ENCODE assay signal across 9 cellular contexts in genomic region chr7:7642081-7642480, GRCh38. TPM values are rescaled to one million over a fixed set of nuclear protein-coding genes. Genes with fewer than 3 reads are reported as not detected.
DNase-seq lines count a peak whose midpoint lies in the region; ATAC-seq and TF ChIP-seq lines count a peak whose summit lies in the region.
"Had no signal": no experiment of that assay in that cellular context is flagged by ENCODE, and none has a peak within 500 bp of the region (broad histone marks: within the 10 kb centered on the region; RNA-seq: fewer than 3 reads in every experiment).

No MANE protein-coding gene starts in this region.

- no peaks in the 10 kb centered on the region for H3F3A ChIP-seq in MM.1S (ENCODE audit: insufficient read depth, low read length)

- H3K4me3 ChIP-seq in iPS-18a (ENCODE audit: low read length) (peak overlapping the region; percentile 88), transverse colon (peak overlapping the region in 2 of 4 donors; percentile 71 to 74), MM.1S (ENCODE audit: low read length) (no peak overlapping the region)

- H3K9ac ChIP-seq in iPS-18a (ENCODE audit: low read length) (peak overlapping the region; percentile 83), MM.1S (ENCODE audit: low read length) (no peak overlapping the region)

- CTCF ChIA-PET in activated naive CD4-positive, alpha-beta T cell treated with anti-CD3 and anti-CD28 coated beads for 36 hours (lab: Charles Lee): interaction anchor here (0.6 to 1.7 kb wide), 4 partner anchors 10 to 1114 kb away, joined by 3 to 5 read pairs (median 4); no protein-coding TSS in a partner anchor
- CTCF ChIA-PET in WTC11 (lab: Charles Lee): interaction anchor here (0.5 to 1.0 kb wide), 2 partner anchors 10 to 238 kb away, joined by 3 read pairs; no protein-coding TSS in a partner anchor

- peak; percentile 70 for TF ChIP-seq POLR2A in transverse colon (IDR thresholded peaks at IDR 0.05)

- no peaks in the 10 kb centered on the region for H3K9me2 ChIP-seq in MM.1S (replicated peaks; ENCODE audit: insufficient read depth, low read length)

- no peak for TF ChIP-seq EP300 in transverse colon (IDR thresholded peaks at IDR 0.05; ENCODE audit: low read depth)

- H3K9me3 ChIP-seq in iPS-18a (ENCODE audit: control insufficient read depth, low read depth, low read length) (no peaks in the 10 kb centered on the region), transverse colon (no peaks in the 10 kb centered on the region), MM.1S (replicated peaks; ENCODE audit: insufficient read depth, low read length) (no peaks in the 10 kb centered on the region)
- H3K9me3 ChIP-seq: thoracic aorta had no signal

- H3K4me1 ChIP-seq in iPS-18a (ENCODE audit: control insufficient read depth, low read depth, low read length) (peaks cover 14% of the 10 kb centered on the region), transverse colon (peaks cover 3 to 26% (median 16%) of the 10 kb centered on the region in 4 donors), MM.1S (ENCODE audit: low read length) (peaks cover 10% of the 10 kb centered on the region; the same call in 1 of the 2 replicates)

- H3K4me1 Mint-ChIP-seq in activated naive CD4-positive, alpha-beta T cell treated with anti-CD3 and anti-CD28 coated beads for 36 hours (ENCODE audit: low read depth): peaks cover 53% of the 10 kb centered on the region
- peaks cover 32% of the 10 kb centered on the region for H3K4me1 Mint-ChIP-seq in WTC11

- H3K9me3 Mint-ChIP-seq in activated naive CD4-positive, alpha-beta T cell treated with anti-CD3 and anti-CD28 coated beads for 36 hours: peaks cover 1% of the 10 kb centered on the region
- peaks cover 14% of the 10 kb centered on the region for H3K9me3 Mint-ChIP-seq in WTC11

- no peaks in the 10 kb centered on the region for H3K27me3 Mint-ChIP-seq in activated naive CD4-positive, alpha-beta T cell treated with anti-CD3 and anti-CD28 coated beads for 36 hours (ENCODE audit: low read depth)
- no peaks in the 10 kb centered on the region for H3K27me3 Mint-ChIP-seq in WTC11 (ENCODE audit: low read depth)

- 30 to 53% methylated on average over 2 to 6 of the region's 6 CpGs for WGBS in transverse colon (ENCODE audit: low coverage in 1 of 2), 2 donors

- peak overlapping the region; percentile 98 for H3K27ac Mint-ChIP-seq in activated naive CD4-positive, alpha-beta T cell treated with anti-CD3 and anti-CD28 coated beads for 36 hours
- H3K27ac Mint-ChIP-seq in WTC11: peak overlapping the region; percentile 99; the same call in 1 of the 2 replicates

- H3K27me3 ChIP-seq in iPS-18a (ENCODE audit: control insufficient read depth, insufficient read depth, low read length) (no peaks in the 10 kb centered on the region), transverse colon (no peaks in the 10 kb centered on the region), MM.1S (replicated peaks; ENCODE audit: insufficient read depth, low read length) (no peaks in the 10 kb centered on the region)

- H3K36me3 Mint-ChIP-seq in activated naive CD4-positive, alpha-beta T cell treated with anti-CD3 and anti-CD28 coated beads for 36 hours (ENCODE audit: low read depth): peaks cover 45% of the 10 kb centered on the region
- peaks cover 12% of the 10 kb centered on the region; the same call in 1 of the 2 replicates for H3K36me3 Mint-ChIP-seq in WTC11

- peaks cover 43% of the 10 kb centered on the region for H3K79me2 ChIP-seq in MM.1S (ENCODE audit: low read length)

- intact Hi-C loops in activated naive CD4-positive, alpha-beta T cell treated with anti-CD3 and anti-CD28 coated beads for 36 hours (cut with micrococcal nuclease): loop anchor here (10.0 kb wide), 1 partner anchor 1867 kb away; no protein-coding TSS in a partner anchor
- intact Hi-C loops in transverse colon (cut with DNase I; ENCODE audit: low total_unique reads): no loop called here

- TF ChIP-seq CTCF in WTC11 (IDR thresholded peaks at IDR 0.05) (no peak), transverse colon (IDR thresholded peaks at IDR 0.05) (no peak), MM.1S (IDR thresholded peaks at IDR 0.05; ENCODE audit: low read length) (no peak)

- H3K27ac ChIP-seq in iPS-18a (ENCODE audit: low read length) (no peak overlapping the region), transverse colon (peak overlapping the region; percentile 87 to 94 (median 91)), MM.1S (ENCODE audit: low read length) (no peak overlapping the region)

- H3K36me3 ChIP-seq in iPS-18a (ENCODE audit: control insufficient read depth, low read depth, low read length): peaks cover 6% of the 10 kb centered on the region
- H3K36me3 ChIP-seq in transverse colon: peaks cover 0 to 4% (median 0%) of the 10 kb centered on the region in 4 donors
- H3K36me3 ChIP-seq in MM.1S (replicated peaks; ENCODE audit: insufficient read depth, low read length): no peaks in the 10 kb centered on the region
- H3K36me3 ChIP-seq: thoracic aorta had no signal

- H3K4me2 ChIP-seq in MM.1S (ENCODE audit: low read depth, low read length): no peak overlapping the region

- POLR2A ChIA-PET in WTC11 (lab: Charles Lee): interaction anchor here (0.6 kb wide), 1 partner anchor 432 kb away, joined by 6 read pairs; no protein-coding TSS in a partner anchor

- H4K20me1 ChIP-seq in MM.1S (ENCODE audit: insufficient read depth, low read length): no peaks in the 10 kb centered on the region

- H2AFZ ChIP-seq in MM.1S (ENCODE audit: low read length): no peak overlapping the region

- H3K4me3 Mint-ChIP-seq in activated naive CD4-positive, alpha-beta T cell treated with anti-CD3 and anti-CD28 coated beads for 36 hours: peak overlapping the region; percentile 92
- peak overlapping the region; percentile 98 for H3K4me3 Mint-ChIP-seq in WTC11

- in situ Hi-C loops in transverse colon (cut with MboI; ENCODE audit: low pct_ligation_motif_present in 1 of 4, low pct_unique_long_range_greater_than_20kb in 1 of 4, low sequenced_read_pairs in 3 of 4): no loop called here

- ATAC-seq in WTC11: no peak

- DNase-seq in activated naive CD4-positive, alpha-beta T cell treated with anti-CD3 and anti-CD28 coated beads for 36 hours: no peak
- DNase-seq in activated naive CD4-positive, alpha-beta T cell (lab: John Stamatoyannopoulos, UW): no peak
- no peak for DNase-seq in WTC11 (ENCODE audit: low spot score)
- peak; percentile 69 for DNase-seq in transverse colon
- DNase-seq in stimulated activated naive CD4-positive, alpha-beta T cell (lab: John Stamatoyannopoulos, UW): no peak
- no peak for DNase-seq in NCI-H2107 treated with DMSO at 0.1 percent for 48 hours (lab: John Stamatoyannopoulos, UW; ENCODE audit: unreplicated experiment)
- DNase-seq in MM.1S: no peak

TF ChIP-seq in WTC11, 78 proteins besides CTCF, POLR2A, EP300 and RAD21 (continues in another document):
- TF ChIP-seq, protein P1, sequence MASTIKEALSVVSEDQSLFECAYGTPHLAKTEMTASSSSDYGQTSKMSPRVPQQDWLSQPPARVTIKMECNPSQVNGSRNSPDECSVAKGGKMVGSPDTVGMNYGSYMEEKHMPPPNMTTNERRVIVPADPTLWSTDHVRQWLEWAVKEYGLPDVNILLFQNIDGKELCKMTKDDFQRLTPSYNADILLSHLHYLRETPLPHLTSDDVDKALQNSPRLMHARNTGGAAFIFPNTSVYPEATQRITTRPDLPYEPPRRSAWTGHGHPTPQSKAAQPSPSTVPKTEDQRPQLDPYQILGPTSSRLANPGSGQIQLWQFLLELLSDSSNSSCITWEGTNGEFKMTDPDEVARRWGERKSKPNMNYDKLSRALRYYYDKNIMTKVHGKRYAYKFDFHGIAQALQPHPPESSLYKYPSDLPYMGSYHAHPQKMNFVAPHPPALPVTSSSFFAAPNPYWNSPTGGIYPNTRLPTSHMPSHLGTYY (CRISPR knock-in tag; IDR thresholded peaks at IDR 0.05): no peak
- TF ChIP-seq SMAD4 (CRISPR knock-in tag; IDR thresholded peaks at IDR 0.05): no peak
- no peak for TF ChIP-seq RELA (CRISPR knock-in tag; IDR thresholded peaks at IDR 0.05; ENCODE audit: borderline replicate concordance)
- no peak for TF ChIP-seq ZNF396 (CRISPR knock-in tag; IDR thresholded peaks at IDR 0.05; ENCODE audit: borderline replicate concordance)
- TF ChIP-seq, protein P2, sequence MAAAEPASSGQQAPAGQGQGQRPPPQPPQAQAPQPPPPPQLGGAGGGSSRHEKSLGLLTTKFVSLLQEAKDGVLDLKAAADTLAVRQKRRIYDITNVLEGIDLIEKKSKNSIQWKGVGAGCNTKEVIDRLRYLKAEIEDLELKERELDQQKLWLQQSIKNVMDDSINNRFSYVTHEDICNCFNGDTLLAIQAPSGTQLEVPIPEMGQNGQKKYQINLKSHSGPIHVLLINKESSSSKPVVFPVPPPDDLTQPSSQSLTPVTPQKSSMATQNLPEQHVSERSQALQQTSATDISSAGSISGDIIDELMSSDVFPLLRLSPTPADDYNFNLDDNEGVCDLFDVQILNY (CRISPR knock-in tag; IDR thresholded peaks at IDR 0.05): no peak
- TF ChIP-seq JUN (CRISPR knock-in tag; IDR thresholded peaks at IDR 0.05): no peak
- no peak for TF ChIP-seq NFATC4 (CRISPR knock-in tag; IDR thresholded peaks at IDR 0.05)
- no peak for TF ChIP-seq ATF6 (CRISPR knock-in tag; IDR thresholded peaks at IDR 0.05)
- no peak for TF ChIP-seq KAT7 (CRISPR knock-in tag; IDR thresholded peaks at IDR 0.05; ENCODE audit: borderline replicate concordance)

RNA-seq across cellular contexts. Expression of gene UMAD1, which starts 1.5 kb away (rescaled TPM):
- 10 to 100 TPM; 13.8 to 14.3 TPM for total RNA-seq in activated naive CD4-positive, alpha-beta T cell treated with anti-CD3 and anti-CD28 coated beads for 36 hours
- total RNA-seq in WTC11 (2021) (9.3 to 13.0 TPM (median 11.0 TPM) in 3 replicates), transverse colon (10 to 100 TPM in 2 of 4 donors, 1 to 10 TPM in 1, under 1 TPM in 1; 0.40 to 21.3 (median 14.6) TPM)

Comparison
In these comparisons a context has a peak if more than half of its experiments do, and no peak if none do; other contexts are left out.
1. H3K27ac ChIP-seq: peak in transverse colon (4 of 4); none in iPS-18a (single experiment) and MM.1S (single experiment).